10 cellular contexts compared by ENCODE assay signal in the genomic region with DNA sequence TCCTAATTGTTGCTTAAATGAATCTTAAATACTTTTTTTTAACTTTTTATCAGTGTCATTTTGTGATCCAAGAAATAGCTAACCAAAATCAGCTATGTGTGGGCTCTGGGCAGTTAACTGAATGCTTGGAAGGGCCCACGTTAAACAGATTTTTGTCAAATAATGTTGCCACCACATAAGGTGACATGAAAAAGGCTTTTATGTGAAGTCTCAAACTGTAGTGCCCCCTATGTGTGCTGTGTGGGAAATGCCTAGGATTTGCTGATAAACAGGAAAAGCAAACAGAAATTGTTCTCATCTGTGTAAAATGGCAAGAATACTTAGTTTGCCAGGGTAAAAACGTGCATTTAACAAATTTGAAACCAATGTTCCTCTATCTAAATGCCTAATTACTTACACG.
DNase-seq lines count a peak whose midpoint lies in the region; ATAC-seq, FAIRE-seq and TF ChIP-seq lines count a peak whose summit lies in the region.
"Had no signal": no experiment of that assay in that cellular context is flagged by ENCODE, and none has a peak within 500 bp of the region (broad histone marks: within the 10 kb centered on the region; RNA-seq: fewer than 3 reads in every experiment).

No MANE protein-coding gene starts in this region.

- peaks cover 21% of the 10 kb centered on the region for H3K27me3 Mint-ChIP-seq in astrocyte (ENCODE audit: low read depth, unreplicated experiment)

- H3K27me3 ChIP-seq in astrocyte (ENCODE audit: insufficient read depth, low read length), result peaks cover 2% of the 10 kb centered on the region

- ATAC-seq in HG03378 (IDR thresholded peaks at IDR 0.05; ENCODE audit: unreplicated experiment) (no peak), left colon (no peak)

- no peaks in the 10 kb centered on the region for H3K4me1 ChIP-seq in astrocyte (ENCODE audit: insufficient read depth, low read length)

- no peak for FAIRE-seq in astrocyte (lab: Jason Lieb, UNC)
- FAIRE-seq: endothelial cell of umbilical vein had no signal

- no peak overlapping the region for H2AFZ ChIP-seq in astrocyte (ENCODE audit: low read depth, low read length)

- H3K9me3 ChIP-seq in astrocyte (ENCODE audit: insufficient read depth, low read depth, low read length), result no peaks in the 10 kb centered on the region

- no peak overlapping the region for H3K27ac Mint-ChIP-seq in astrocyte (ENCODE audit: unreplicated experiment)

- H3K4me3 Mint-ChIP-seq in astrocyte (ENCODE audit: unreplicated experiment), result no peak overlapping the region

- H3K27ac ChIP-seq in astrocyte (ENCODE audit: low read depth, low read length), result no peak overlapping the region

- no peaks in the 10 kb centered on the region for H3K9me3 Mint-ChIP-seq in astrocyte (ENCODE audit: unreplicated experiment)

- no peak overlapping the region for H3K9ac ChIP-seq in astrocyte (ENCODE audit: low read length)

- no peak for DNase-seq in GM12864 (ENCODE audit: low read depth)
- DNase-seq in Kasumi-1 (lab: John Stamatoyannopoulos, UW), result peak; percentile 58 to 59
- no peak for DNase-seq in astrocyte (ENCODE audit: low read depth)
- DNase-seq in midbrain (lab: John Stamatoyannopoulos, UW), result peak; percentile 11
- DNase-seq in left colon, result no peak
- DNase-seq in SK-N-DZ (ENCODE audit: low spot score), result no peak
- DNase-seq: activated T-cell treated with anti-CD3 and anti-CD28 coated beads, Interleukin-2, amount 50 U/mL, for 48 hours; mesenchymal stem cell had no signal

- no peak overlapping the region for H3K4me2 ChIP-seq in astrocyte (ENCODE audit: low read length)

- H3K4me3 ChIP-seq in GM12864 (ENCODE audit: low read depth, low read length) (no peak overlapping the region), astrocyte (ENCODE audit: insufficient read depth, low read depth, low read length) (no peak overlapping the region)

- H3K36me3 Mint-ChIP-seq in astrocyte (ENCODE audit: low read depth, unreplicated experiment), result no peaks in the 10 kb centered on the region

- no peaks in the 10 kb centered on the region for H4K20me1 ChIP-seq in astrocyte (ENCODE audit: insufficient read depth, low read length)

- no peaks in the 10 kb centered on the region for H3K4me1 Mint-ChIP-seq in astrocyte (ENCODE audit: low read depth, unreplicated experiment)

- no peaks in the 10 kb centered on the region for H3K36me3 ChIP-seq in astrocyte (ENCODE audit: insufficient read depth, low read length)

- peak; percentile 33 for TF ChIP-seq CTCF in GM12864 (IDR thresholded peaks at IDR 0.05; ENCODE audit: low read depth, low read length, missing control alignments)
- TF ChIP-seq CTCF in astrocyte (IDR thresholded peaks at IDR 0.05; ENCODE audit: insufficient read depth, low read depth, low read length), result peak; percentile 43

- no peaks in the 10 kb centered on the region for H3K79me2 ChIP-seq in astrocyte (ENCODE audit: insufficient read depth, low read length)

- intact Hi-C loops in left colon (cut with DNase I, micrococcal nuclease), result no loop called here

Comparison
In these comparisons a context has a peak if more than half of its experiments do, and no peak if none do; other contexts are left out.
1. DNase-seq: peak in Kasumi-1 (2 of 2) and midbrain (single experiment); none in GM12864 (single experiment), astrocyte (single experiment), left colon (0 of 2) and SK-N-DZ (single experiment).